8 cellular contexts compared by ENCODE assay signal in genomic region chr9:127854169-127854833, GRCh38. TPM values are rescaled to one million over a fixed set of nuclear protein-coding genes. Genes with fewer than 3 reads are reported as not detected.
DNase-seq lines count a peak whose midpoint lies in the region; ATAC-seq and TF ChIP-seq lines count a peak whose summit lies in the region.

Gene ENG (minus strand): TSS chr9:127854658. CDS start chr9:127854355, 303 bp downstream.

- H3K4me1 ChIP-seq in CD8-positive, alpha-beta T cell (ENCODE audit: insufficient read depth, low read length) = peaks cover 35% of the 10 kb centered on the region
- H3K4me1 ChIP-seq in body of pancreas = peaks cover 17% of the 10 kb centered on the region

- no peak for TF ChIP-seq CTCF in CD8-positive, alpha-beta T cell (IDR thresholded peaks at IDR 0.05)
- TF ChIP-seq CTCF in body of pancreas (IDR thresholded peaks at IDR 0.05) = no peak

- no peaks in the 10 kb centered on the region for H3K36me3 ChIP-seq in CD8-positive, alpha-beta T cell (ENCODE audit: insufficient read depth, low read length)
- H3K36me3 ChIP-seq in body of pancreas (replicated peaks in 1 of 2; ENCODE audit: insufficient read depth in 1 of 2, low read depth in 2 of 2) = no peaks in the 10 kb centered on the region

- peaks cover 8% of the 10 kb centered on the region for H3K36me3 Mint-ChIP-seq in CD8-positive, alpha-beta T cell

- H3K27ac ChIP-seq in CD8-positive, alpha-beta T cell (ENCODE audit: low read depth, low read length) = peak within 1 kb of the TSS; percentile 45
- peak within 1 kb of the TSS; percentile 30 to 79 (median 62) for H3K27ac ChIP-seq in body of pancreas

- TF ChIP-seq POLR2A in body of pancreas (IDR thresholded peaks at IDR 0.05) = peak in 2 of 3 donors; percentile 54 to 55

- CTCF ChIA-PET in CD8-positive, alpha-beta T cell (lab: Charles Lee) = interaction anchor here (1.0 to 5.2 kb wide), 3 partner anchors 12 to 78 kb away, joined by 3 to 44 read pairs (median 6); no protein-coding TSS in a partner anchor

- H3K4me1 Mint-ChIP-seq in CD8-positive, alpha-beta T cell (ENCODE audit: low read depth) = peaks cover 33% of the 10 kb centered on the region

- WGBS in body of pancreas, 2 donors = 42 to 61% methylated on average over 15 to 37 of the region's 37 CpGs

- H3K4me3 ChIP-seq in CD8-positive, alpha-beta T cell (ENCODE audit: low read depth, low read length) = peak within 1 kb of the TSS; percentile 57
- H3K4me3 ChIP-seq in body of pancreas = peak within 1 kb of the TSS in 1 of 2 donors; percentile 8

- peaks cover 7% of the 10 kb centered on the region for H3K9me3 ChIP-seq in CD8-positive, alpha-beta T cell (ENCODE audit: low read length)
- H3K9me3 ChIP-seq in body of pancreas = peaks cover 0 to 2% (median 0%) of the 10 kb centered on the region in 3 donors

- no peaks in the 10 kb centered on the region for H3K27me3 Mint-ChIP-seq in CD8-positive, alpha-beta T cell (ENCODE audit: low read depth)

- H3K9me3 Mint-ChIP-seq in CD8-positive, alpha-beta T cell = peaks cover 2% of the 10 kb centered on the region

- H3K27ac Mint-ChIP-seq in CD8-positive, alpha-beta T cell = peak within 1 kb of the TSS; percentile 87

- peak within 1 kb of the TSS; percentile 84 for H3K4me3 Mint-ChIP-seq in CD8-positive, alpha-beta T cell

- no peak for DNase-seq in CD8-positive, alpha-beta T cell
- DNase-seq in MV-4-11 (lab: John Stamatoyannopoulos, UW) (peak; percentile 30), body of pancreas (peak; percentile 47 to 61 (median 56)), iPS-NIHi11 (ENCODE audit: low spot score) (peak; percentile 71)
- peak; percentile 23 for DNase-seq in stimulated activated CD4-positive, alpha-beta T cell treated with anti-CD3 and anti-CD28 coated beads, Interleukin-1b, Interleukin-23, amount 100 ng/mL, for 48 hours
- no peak for DNase-seq in effector CD8-positive, alpha-beta T cell (lab: John Stamatoyannopoulos, UW)

- H3K27me3 ChIP-seq in CD8-positive, alpha-beta T cell (ENCODE audit: insufficient read depth, low read length) = no peaks in the 10 kb centered on the region
- no peaks in the 10 kb centered on the region for H3K27me3 ChIP-seq in body of pancreas

- peak; percentile 51 for ATAC-seq in CD8-positive, alpha-beta T cell
- ATAC-seq in body of pancreas = peak; percentile 57
- no peak for ATAC-seq in GM18907 (IDR thresholded peaks at IDR 0.05; ENCODE audit: unreplicated experiment)
- no peak for ATAC-seq in GM18502 (IDR thresholded peaks at IDR 0.05; ENCODE audit: poor library complexity, unreplicated experiment)

- POLR2A ChIA-PET in CD8-positive, alpha-beta T cell (lab: Charles Lee) = interaction anchor here (0.7 kb wide), 1 partner anchor 49 kb away, joined by 4 read pairs; no protein-coding TSS in a partner anchor

- intact Hi-C loops in CD8-positive, alpha-beta T cell (cut with DNase I, micrococcal nuclease) = no loop called here
- intact Hi-C loops in body of pancreas (cut with DNase I) = no loop called here

RNA-seq across cellular contexts. Expression of gene ENG, which starts in this region (rescaled TPM):
- total RNA-seq in CD8-positive, alpha-beta T cell = 1 to 10 TPM; 2.6 to 3.0 TPM
- total RNA-seq in body of pancreas = 10 to 100 TPM; 20.2 to 26.7 TPM

Comparison
In these comparisons a context has a peak if more than half of its experiments do, and no peak if none do; other contexts are left out.
1. RNA of gene ENG (total RNA-seq): 20.2 to 26.7 TPM in body of pancreas; 2.6 to 3.0 TPM in CD8-positive, alpha-beta T cell; every median in the first group is over 4 times any median in the second.
2. ATAC-seq: peak in CD8-positive, alpha-beta T cell (single experiment) and body of pancreas (single experiment); none in GM18907 (single experiment) and GM18502 (single experiment).
3. DNase-seq: peak in MV-4-11 (single experiment), body of pancreas (4 of 4), iPS-NIHi11 (single experiment) and stimulated activated CD4-positive, alpha-beta T cell treated with anti-CD3 and anti-CD28 coated beads, Interleukin-1b, Interleukin-23, amount 100 ng/mL, for 48 hours (single experiment); none in CD8-positive, alpha-beta T cell (0 of 7) and effector CD8-positive, alpha-beta T cell (single experiment).